ENCODE assay signal across 8 cellular contexts in genomic region chr17:77281024-77281903, GRCh38.
DNase-seq lines count a peak whose midpoint lies in the region; ATAC-seq and TF ChIP-seq lines count a peak whose summit lies in the region.

No MANE protein-coding gene starts in this region.

- H3K4me3 ChIP-seq in HFF-Myc (replicated peaks; ENCODE audit: low read depth, low read length) (peak overlapping the region; percentile 42), colonic mucosa (peak overlapping the region; percentile 73), lower lobe of right lung (peak overlapping the region; percentile 71)

- H3K36me3 ChIP-seq in colonic mucosa = no peaks in the 10 kb centered on the region
- H3K36me3 ChIP-seq in lower lobe of right lung = no peaks in the 10 kb centered on the region

- DNase-seq in HFF-Myc (ENCODE audit: extremely low read depth, low read depth) (no peak), NCI-H2081 treated with DMSO at 0.1 percent for 48 hours (lab: John Stamatoyannopoulos, UW) (peak; percentile 21), colonic mucosa (peak; percentile 75), lower lobe of right lung (peak; percentile 77)
- peak; percentile 17 to 30 for DNase-seq in activated CD4-positive, alpha-beta T cell treated with anti-CD3 and anti-CD28 coated beads for 24 hours (ENCODE audit: low read depth in 2 of 2)
- peak; percentile 7 for DNase-seq in stimulated activated CD8-positive, alpha-beta memory T cell treated with anti-CD3 and anti-CD28 coated beads, Interleukin-15, amount 100 ng/mL, for 24 hours (ENCODE audit: low read depth)

- no peaks in the 10 kb centered on the region for H3K27me3 ChIP-seq in colonic mucosa
- peaks cover 13% of the 10 kb centered on the region for H3K27me3 ChIP-seq in lower lobe of right lung (ENCODE audit: low read depth)

- peak; percentile 43 for TF ChIP-seq CTCF in GM12873 (IDR thresholded peaks at IDR 0.05; ENCODE audit: insufficient read depth, low read depth, low read length, missing control alignments)
- no peak for TF ChIP-seq CTCF in HFF-Myc (IDR thresholded peaks at IDR 0.05; ENCODE audit: low read depth, low read length, missing control alignments)
- no peak for TF ChIP-seq CTCF in colonic mucosa (IDR thresholded peaks at IDR 0.05)
- no peak for TF ChIP-seq CTCF in lower lobe of right lung (IDR thresholded peaks at IDR 0.05)

- H3K9ac ChIP-seq in colonic mucosa (ENCODE audit: low read depth in 2 of 2, low read length in 2 of 2) = peak overlapping the region; percentile 89 to 93

- H3K4me1 ChIP-seq in colonic mucosa (peaks cover 14% of the 10 kb centered on the region), lower lobe of right lung (peaks cover 41% of the 10 kb centered on the region)

- peak overlapping the region; percentile 86 for H3K27ac ChIP-seq in colonic mucosa
- peak overlapping the region; percentile 76 for H3K27ac ChIP-seq in lower lobe of right lung

- no peaks in the 10 kb centered on the region for H3K9me3 ChIP-seq in colonic mucosa
- no peaks in the 10 kb centered on the region for H3K9me3 ChIP-seq in lower lobe of right lung

- peak; percentile 79 to 82 for ATAC-seq in lower lobe of right lung
- ATAC-seq in HG03565 (IDR thresholded peaks at IDR 0.05; ENCODE audit: unreplicated experiment) = no peak

- intact Hi-C loops in colonic mucosa (cut with DNase I) (no loop called here), lower lobe of right lung (cut with DNase I) (no loop called here)
